ENCODE assay signal across 20 cellular contexts in the genomic region with DNA sequence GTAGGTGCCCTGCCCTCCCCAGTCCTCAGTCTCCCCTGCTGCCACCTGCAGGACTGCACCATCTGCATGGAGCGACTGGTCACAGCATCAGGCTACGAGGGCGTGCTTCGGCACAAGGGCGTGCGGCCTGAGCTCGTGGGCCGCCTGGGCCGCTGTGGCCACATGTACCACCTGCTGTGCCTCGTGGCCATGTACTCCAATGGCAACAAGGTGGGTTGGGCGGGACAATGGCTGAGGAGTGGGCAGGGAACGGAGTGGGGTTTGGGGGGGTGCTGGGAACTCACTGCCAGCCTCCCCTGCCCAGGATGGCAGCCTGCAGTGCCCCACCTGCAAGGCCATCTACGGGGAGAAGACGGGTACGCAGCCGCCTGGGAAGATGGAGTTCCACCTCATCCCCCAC. TPM values are rescaled to one million over a fixed set of nuclear protein-coding genes. Genes with fewer than 3 reads are reported as not detected.
A peak's percentile ranks its signal among the peaks of the same experiment; 100 is the strongest.
DNase-seq lines count a peak whose midpoint lies in the region; ATAC-seq, FAIRE-seq and TF ChIP-seq lines count a peak whose summit lies in the region.
"Had no signal": no experiment of that assay in that cellular context is flagged by ENCODE, and none has a peak within 500 bp of the region (broad histone marks: within the 10 kb centered on the region; RNA-seq: fewer than 3 reads in every experiment).

No MANE protein-coding gene starts in this region.

- BruUV-seq in HepG2 (replicated peaks; lab: Mats Ljungman, UMichigan): no TSS peak

- DNase-seq in HepG2 (ENCODE audit: low spot score) (no peak), right lobe of liver (no peak), osteoblast (ENCODE audit: insufficient read length, low spot score, missing footprints) (peak; percentile 64), RKO (ENCODE audit: low spot score) (no peak), GM23338 (ENCODE audit: low spot score) (no peak), stomach (no peak)
- DNase-seq: Calu3; CD4-positive, alpha-beta memory T cell; DMS79 treated with DMSO at 0.1 percent for 48 hours; HCEC 1CT had no signal

- H3K9me3 ChIP-seq in HepG2 (ENCODE audit: low read length): no peaks in the 10 kb centered on the region
- no peaks in the 10 kb centered on the region for H3K9me3 ChIP-seq in right lobe of liver
- H3K9me3 ChIP-seq in SU-DHL-6 (ENCODE audit: insufficient read depth, low read length): no peaks in the 10 kb centered on the region
- H3K9me3 ChIP-seq in osteoblast (ENCODE audit: low read depth, low read length): no peaks in the 10 kb centered on the region
- H3K9me3 ChIP-seq in stomach: no peaks in the 10 kb centered on the region
- H3K9me3 ChIP-seq: A549, BLaER1 had no signal

- no peaks in the 10 kb centered on the region for H3K79me2 ChIP-seq in HepG2 (ENCODE audit: insufficient read depth, low read length)
- peaks cover 16% of the 10 kb centered on the region; the same call in 1 of the 2 replicates for H3K79me2 ChIP-seq in SU-DHL-6 (ENCODE audit: insufficient read depth, low read length)
- no peaks in the 10 kb centered on the region for H3K79me2 ChIP-seq in osteoblast (ENCODE audit: insufficient read depth, low read length)
- H3K79me2 ChIP-seq in GM23338 (replicated peaks; ENCODE audit: insufficient read depth): no peaks in the 10 kb centered on the region

- H4K20me1 ChIP-seq in HepG2 (ENCODE audit: insufficient read depth, low read length): no peaks in the 10 kb centered on the region
- H4K20me1 ChIP-seq in SU-DHL-6 (ENCODE audit: low read depth, low read length): no peaks in the 10 kb centered on the region
- H4K20me1 ChIP-seq in osteoblast (ENCODE audit: insufficient read depth, low read length): no peaks in the 10 kb centered on the region
- no peaks in the 10 kb centered on the region for H4K20me1 ChIP-seq in GM23338 (replicated peaks; ENCODE audit: insufficient read depth)

- H2AFZ ChIP-seq in HepG2 (ENCODE audit: low read length) (no peak overlapping the region), SU-DHL-6 (ENCODE audit: low read depth, low read length, severe bottlenecking) (no peak overlapping the region), osteoblast (ENCODE audit: low read length) (no peak overlapping the region), GM23338 (no peak overlapping the region)

- no peaks in the 10 kb centered on the region for H3K36me3 ChIP-seq in HepG2 (replicated peaks in 1 of 2; ENCODE audit: control insufficient read depth in 1 of 2, insufficient read depth in 2 of 2, low read length in 2 of 2)
- H3K36me3 ChIP-seq in right lobe of liver: no peaks in the 10 kb centered on the region
- peaks cover 12% of the 10 kb centered on the region; the same call in 1 of the 2 replicates for H3K36me3 ChIP-seq in SU-DHL-6 (ENCODE audit: low read length)
- no peaks in the 10 kb centered on the region for H3K36me3 ChIP-seq in osteoblast (ENCODE audit: insufficient read depth, low read length)
- H3K36me3 ChIP-seq in GM23338 (ENCODE audit: insufficient read depth): no peaks in the 10 kb centered on the region
- no peaks in the 10 kb centered on the region for H3K36me3 ChIP-seq in stomach

- H3K9ac ChIP-seq in HepG2 (ENCODE audit: insufficient read depth, low read depth, low read length): no peak overlapping the region
- no peak overlapping the region for H3K9ac ChIP-seq in SU-DHL-6 (ENCODE audit: low read length)
- H3K9ac ChIP-seq: BLaER1 had no signal

- H3K4me1 Mint-ChIP-seq in GM23338: peaks cover 24% of the 10 kb centered on the region

- no peak overlapping the region for H3K27ac Mint-ChIP-seq in GM23338
- H3K27ac Mint-ChIP-seq: CD14-positive monocyte had no signal

- peaks cover 2% of the 10 kb centered on the region; the same call in 1 of the 3 replicates for H3K9me3 Mint-ChIP-seq in GM23338
- H3K9me3 Mint-ChIP-seq: CD14-positive monocyte had no signal

- TF ChIP-seq POLR2A in HepG2 (IDR thresholded peaks at IDR 0.05; ENCODE audit: insufficient read depth in 1 of 2, low read depth in 2 of 2, low read length in 2 of 2) (no peak), right lobe of liver (IDR thresholded peaks at IDR 0.05) (no peak), stomach (IDR thresholded peaks at IDR 0.05) (no peak)

- H3K27me3 ChIP-seq in HepG2 (ENCODE audit: control insufficient read depth in 1 of 2, insufficient read depth in 2 of 2, low read length in 2 of 2): peaks cover 1 to 6% of the 10 kb centered on the region in 2 experiments; a peak in 2 of 5 replicates
- no peaks in the 10 kb centered on the region for H3K27me3 ChIP-seq in right lobe of liver
- H3K27me3 ChIP-seq in SU-DHL-6 (ENCODE audit: low read length): no peaks in the 10 kb centered on the region
- H3K27me3 ChIP-seq in osteoblast (ENCODE audit: insufficient read depth, low read length): peaks cover 5% of the 10 kb centered on the region
- H3K27me3 ChIP-seq in GM23338 (ENCODE audit: insufficient read depth): no peaks in the 10 kb centered on the region
- H3K27me3 ChIP-seq in stomach: peaks cover 0 to 43% (median 0%) of the 10 kb centered on the region in 3 donors
- H3K27me3 ChIP-seq: BLaER1 had no signal

- no peak overlapping the region for H3K4me3 Mint-ChIP-seq in GM23338
- H3K4me3 Mint-ChIP-seq: CD14-positive monocyte had no signal

- no peak for FAIRE-seq in HepG2 (lab: Jason Lieb, UNC)
- FAIRE-seq: A549, G401.6, GM12891, GM19239, H54 had no signal

- H3K4me2 ChIP-seq in HepG2 (ENCODE audit: low read depth, low read length) (no peak overlapping the region), SU-DHL-6 (ENCODE audit: low read depth, low read length, poor library complexity, severe bottlenecking) (no peak overlapping the region), osteoblast (ENCODE audit: insufficient read depth, low read length) (no peak overlapping the region), GM23338 (no peak overlapping the region)
- H3K4me2 ChIP-seq: A549, BLaER1 had no signal

- no peak for TF ChIP-seq RAD21 in HepG2 (CRISPR knock-in tag; IDR thresholded peaks at IDR 0.05)

- H3K27ac ChIP-seq in HepG2 (ENCODE audit: extremely low read length, insufficient read depth, low read length): no peak overlapping the region
- H3K27ac ChIP-seq in right lobe of liver: no peak overlapping the region
- H3K27ac ChIP-seq in SU-DHL-6 (ENCODE audit: low read depth, low read length): peak overlapping the region; percentile 43; the same call in 1 of the 2 replicates
- H3K27ac ChIP-seq in osteoblast (ENCODE audit: low read depth, low read length): no peak overlapping the region
- no peak overlapping the region for H3K27ac ChIP-seq in GM23338 (ENCODE audit: low read depth)
- no peak overlapping the region for H3K27ac ChIP-seq in stomach
- H3K27ac ChIP-seq: 22Rv1, A549, BLaER1 had no signal

- 0% methylated on average over 2 of the region's 16 CpGs for WGBS in HepG2 (ENCODE audit: low lambda C conversion rate)
- WGBS in right lobe of liver (ENCODE audit: insufficient coverage, low coverage, low lambda C conversion rate, missing lambda C conversion rate): 100% methylated on average over 2 of the region's 16 CpGs
- 88 to 94% (median 93%) methylated on average over 9 to 16 of the region's 16 CpGs for WGBS in stomach, 5 donors

- H3K4me1 ChIP-seq in HepG2 (ENCODE audit: insufficient read depth, low read length) (peaks cover 14% of the 10 kb centered on the region), right lobe of liver (peaks cover 0 to 20% (median 5%) of the 10 kb centered on the region in 4 donors), osteoblast (ENCODE audit: insufficient read depth, low read length) (no peaks in the 10 kb centered on the region), GM23338 (ENCODE audit: insufficient read depth) (peaks cover 5% of the 10 kb centered on the region), stomach (peaks cover 0 to 24% (median 19%) of the 10 kb centered on the region in 4 donors)

- H3K27me3 Mint-ChIP-seq in GM23338 (ENCODE audit: insufficient read depth, low read depth, poor library complexity): peaks cover 23% of the 10 kb centered on the region
- H3K27me3 Mint-ChIP-seq: CD4-positive, alpha-beta memory T cell had no signal

- POLR2A ChIA-PET in HepG2 (lab: Yijun Ruan, JAX): no interaction called here

- TF ChIP-seq CTCF in HepG2 (CRISPR knock-in tag; IDR thresholded peaks at IDR 0.05) (no peak), right lobe of liver (IDR thresholded peaks at IDR 0.05) (no peak), SU-DHL-6 (IDR thresholded peaks at IDR 0.05; ENCODE audit: insufficient read depth, low read length, poor library complexity, severe bottlenecking) (no peak), osteoblast (IDR thresholded peaks at IDR 0.05; ENCODE audit: extremely low read depth, low read depth, low read length) (no peak), GM23338 (conservative IDR thresholded peaks at IDR 0.05; ENCODE audit: low read depth in 2 of 2) (peak in 1 of 2 experiments; percentile 35; a peak in 2 of 4 replicates), stomach (IDR thresholded peaks at IDR 0.05) (no peak)

- peaks cover 96% of the 10 kb centered on the region for H3F3A ChIP-seq in SU-DHL-6 (ENCODE audit: insufficient read depth)
- no peaks in the 10 kb centered on the region for H3F3A ChIP-seq in GM23338 (replicated peaks; ENCODE audit: low read depth)

- ATAC-seq in HepG2: no peak
- ATAC-seq in right lobe of liver: no peak
- no peak for ATAC-seq in GM23338
- ATAC-seq: A549 had no signal

- intact Hi-C loops in HepG2 (cut with micrococcal nuclease; ENCODE audit: unreplicated experiment) (no loop called here), right lobe of liver (cut with DNase I) (loop anchor here (5.0 kb wide), 2 partner anchors 42 to 47 kb away; no protein-coding TSS in a partner anchor), stomach (cut with DNase I; ENCODE audit: low total_unique reads) (loop anchor here (5.0 kb wide), 1 partner anchor 47 kb away; no protein-coding TSS in a partner anchor)

- no peak for TF ChIP-seq EP300 in HepG2 (IDR thresholded peaks at IDR 0.05; ENCODE audit: low read depth in 2 of 2, low read length in 2 of 2)
- no peak for TF ChIP-seq EP300 in HepG2 (CRISPR knock-in tag; IDR thresholded peaks at IDR 0.05; ENCODE audit: borderline replicate concordance)
- no peak for TF ChIP-seq EP300 in stomach (IDR thresholded peaks at IDR 0.05)

- H3K4me3 ChIP-seq in HepG2 (replicated peaks in 1 of 3; ENCODE audit: insufficient read depth in 1 of 3, low read depth in 2 of 3, low read length in 3 of 3) (no peak overlapping the region), right lobe of liver (no peak overlapping the region), SU-DHL-6 (ENCODE audit: insufficient read depth, low read length, poor library complexity, severe bottlenecking) (no peak overlapping the region), osteoblast (ENCODE audit: insufficient read depth, low read length) (no peak overlapping the region), GM23338 (no peak overlapping the region), stomach (no peak overlapping the region)
- H3K4me3 ChIP-seq: A549, BLaER1 had no signal

- in situ Hi-C loops in HepG2 (cut with HindIII; ENCODE audit: extremely low pct_ligation_motif_present, low pct_unique_long_range_greater_than_20kb): loop anchor here (5.0 kb wide), 1 partner anchor 47 kb away; no protein-coding TSS in a partner anchor

- CTCF ChIA-PET in HepG2 (lab: Yijun Ruan, JAX; ENCODE audit: low intra/inter-chr PET ratio, low total read pairs): interaction anchor here (1.2 kb wide), 1 partner anchor 45 kb away, joined by 3 read pairs; no protein-coding TSS in a partner anchor

- H3K36me3 Mint-ChIP-seq in GM23338 (ENCODE audit: low read depth): peaks cover 3% of the 10 kb centered on the region
- H3K36me3 Mint-ChIP-seq: CD14-positive monocyte had no signal

- H3K9me2 ChIP-seq in SU-DHL-6 (replicated peaks; ENCODE audit: insufficient read depth, low read length): no peaks in the 10 kb centered on the region
- no peaks in the 10 kb centered on the region for H3K9me2 ChIP-seq in GM23338 (ENCODE audit: insufficient read depth)

RNA-seq across cellular contexts. Expression of a gene that starts 38.2 kb away (rescaled TPM):
- not detected in 2 replicates for total RNA-seq in HepG2 (2016; rRNA removed; fragmentation: Illumina TruSeq; extraction: Trizol)
- not detected in 2 replicates for total RNA-seq in HepG2 (2016; cell fraction: cytosol; rRNA removed; fragmentation: Illumina TruSeq; extraction: Trizol; ENCODE audit: low read depth)
- not detected in 2 replicates for total RNA-seq in HepG2 (2016; cell fraction: insoluble cytoplasmic fraction; rRNA removed; fragmentation: Illumina TruSeq; extraction: Trizol)
- total RNA-seq in HepG2 (2016; cell fraction: membrane; rRNA removed; fragmentation: Illumina TruSeq; extraction: Trizol): not detected in 2 replicates
- not detected in 2 replicates for total RNA-seq in HepG2 (2016; cell fraction: nucleus; rRNA removed; fragmentation: Illumina TruSeq; extraction: Trizol)
- polyA plus RNA-seq in HepG2 (2011; rRNA removed): not detected in 2 replicates
- polyA plus RNA-seq in HepG2 (2011; cell fraction: cytosol; rRNA removed): not detected in 2 replicates
- not detected in 2 replicates for polyA plus RNA-seq in HepG2 (2011; cell fraction: nucleus; rRNA removed)
- polyA plus RNA-seq in HepG2 (2012): not detected in 2 replicates
- not detected in 2 replicates for polyA plus RNA-seq in HepG2 (2016; cell fraction: cytosol; fragmentation: Illumina TruSeq; extraction: Trizol; ENCODE audit: low read depth)
- polyA plus RNA-seq in HepG2 (2016; cell fraction: insoluble cytoplasmic fraction; fragmentation: Illumina TruSeq; extraction: Trizol; ENCODE audit: low read depth): not detected in 2 replicates
- not detected in 2 replicates for polyA plus RNA-seq in HepG2 (2016; cell fraction: membrane; fragmentation: Illumina TruSeq; extraction: Trizol; ENCODE audit: low read depth)
- polyA plus RNA-seq in HepG2 (2016; cell fraction: nucleus; fragmentation: Illumina TruSeq; extraction: Trizol; ENCODE audit: insufficient read depth, low read depth): not detected in 2 replicates
- not detected in 2 replicates for polyA minus RNA-seq in HepG2 (2011; rRNA and poly(A)+ RNA removed; ENCODE audit: low replicate concordance)
- not detected in 2 replicates for polyA minus RNA-seq in HepG2 (2011; cell fraction: cytosol; rRNA and poly(A)+ RNA removed)
- not detected in 2 replicates for polyA minus RNA-seq in HepG2 (2011; cell fraction: nucleus; rRNA and poly(A)+ RNA removed)
- total RNA-seq in right lobe of liver: 10 to 100 TPM in 5 of 6 experiments, 1 to 10 TPM in 1; 1.4 to 51.2 (median 20.0) TPM
- total RNA-seq in osteoblast: under 0.01 TPM in 2 replicates
- total RNA-seq in GM23338 (2014; rRNA removed; shearing (Covaris generic)): 4.7 and 9.0 TPM in 2 replicates
- polyA plus RNA-seq in GM23338 (2016; fragmentation: Nextera tagmentation; extraction: Ambion mirVana): 1.6 and 1.8 TPM in 2 replicates
- 1 to 10 TPM in 4 of 5 donors, under 1 TPM in 1; 0.43 to 6.2 (median 2.7) TPM for total RNA-seq in stomach
- polyA plus RNA-seq in stomach: 1 to 10 TPM; 1.0 to 1.5 (median 1.1) TPM
- total RNA-seq: Calu3, HT-29 had no signal

RNA-seq across cellular contexts. Expression of a gene that starts 40.8 kb away (rescaled TPM):
- not detected in 2 replicates for total RNA-seq in HepG2 (2016; rRNA removed; fragmentation: Illumina TruSeq; extraction: Trizol)
- total RNA-seq in HepG2 (2016; cell fraction: cytosol; rRNA removed; fragmentation: Illumina TruSeq; extraction: Trizol; ENCODE audit: low read depth): 0.18 TPM in 1 of 2 replicates, not detected in the other
- not detected in 2 replicates for total RNA-seq in HepG2 (2016; cell fraction: insoluble cytoplasmic fraction; rRNA removed; fragmentation: Illumina TruSeq; extraction: Trizol)
- total RNA-seq in HepG2 (2016; cell fraction: membrane; rRNA removed; fragmentation: Illumina TruSeq; extraction: Trizol): not detected in 2 replicates
- not detected in 2 replicates for total RNA-seq in HepG2 (2016; cell fraction: nucleus; rRNA removed; fragmentation: Illumina TruSeq; extraction: Trizol)
- not detected in 2 replicates for polyA plus RNA-seq in HepG2 (2011; rRNA removed)
- not detected in 2 replicates for polyA plus RNA-seq in HepG2 (2011; cell fraction: cytosol; rRNA removed)
- polyA plus RNA-seq in HepG2 (2011; cell fraction: nucleus; rRNA removed): 0.07 and 0.31 TPM in 2 replicates
- polyA plus RNA-seq in HepG2 (2012): not detected in 2 replicates
- polyA plus RNA-seq in HepG2 (2016; cell fraction: cytosol; fragmentation: Illumina TruSeq; extraction: Trizol; ENCODE audit: low read depth): 0.12 TPM in 1 of 2 replicates, not detected in the other
- not detected in 2 replicates for polyA plus RNA-seq in HepG2 (2016; cell fraction: insoluble cytoplasmic fraction; fragmentation: Illumina TruSeq; extraction: Trizol; ENCODE audit: low read depth)
- not detected in 2 replicates for polyA plus RNA-seq in HepG2 (2016; cell fraction: membrane; fragmentation: Illumina TruSeq; extraction: Trizol; ENCODE audit: low read depth)
- polyA plus RNA-seq in HepG2 (2016; cell fraction: nucleus; fragmentation: Illumina TruSeq; extraction: Trizol; ENCODE audit: insufficient read depth, low read depth): 0.72 TPM in 1 of 2 replicates, not detected in the other
- polyA minus RNA-seq in HepG2 (2011; rRNA and poly(A)+ RNA removed; ENCODE audit: low replicate concordance): 0.30 TPM in 1 of 2 replicates, not detected in the other
- polyA minus RNA-seq in HepG2 (2011; cell fraction: cytosol; rRNA and poly(A)+ RNA removed): not detected in 2 replicates
- polyA minus RNA-seq in HepG2 (2011; cell fraction: nucleus; rRNA and poly(A)+ RNA removed): not detected in 2 replicates
- under 1 TPM in 4 of 6 experiments, not detected in 2; 0.10 to 0.24 (median 0.15) TPM for total RNA-seq in right lobe of liver
- not detected in 2 replicates for total RNA-seq in osteoblast
- total RNA-seq in GM23338 (2014; rRNA removed; shearing (Covaris generic)): 5.4 and 8.2 TPM in 2 replicates
- polyA plus RNA-seq in GM23338 (2016; fragmentation: Nextera tagmentation; extraction: Ambion mirVana): 2.6 and 2.7 TPM in 2 replicates
- 10 to 100 TPM in 3 of 5 donors, 1 to 10 TPM in 2; 8.8 to 62.0 (median 47.3) TPM for total RNA-seq in stomach
- polyA plus RNA-seq in stomach: 10 to 100 TPM in 2 of 3 donors, 1 to 10 TPM in 1; 3.0 to 28.9 (median 18.8) TPM
- polyA plus RNA-seq: CD14-positive monocyte had no signal

RNA-seq across cellular contexts. Expression of a gene that starts 54.8 kb away (rescaled TPM):
- total RNA-seq in HepG2 (2016; rRNA removed; fragmentation: Illumina TruSeq; extraction: Trizol): not detected in 2 replicates
- not detected in 2 replicates for total RNA-seq in HepG2 (2016; cell fraction: cytosol; rRNA removed; fragmentation: Illumina TruSeq; extraction: Trizol; ENCODE audit: low read depth)
- not detected in 2 replicates for total RNA-seq in HepG2 (2016; cell fraction: insoluble cytoplasmic fraction; rRNA removed; fragmentation: Illumina TruSeq; extraction: Trizol)
- total RNA-seq in HepG2 (2016; cell fraction: membrane; rRNA removed; fragmentation: Illumina TruSeq; extraction: Trizol): not detected in 2 replicates
- total RNA-seq in HepG2 (2016; cell fraction: nucleus; rRNA removed; fragmentation: Illumina TruSeq; extraction: Trizol): not detected in 2 replicates
- not detected in 2 replicates for polyA plus RNA-seq in HepG2 (2011; rRNA removed)
- polyA plus RNA-seq in HepG2 (2011; cell fraction: cytosol; rRNA removed): not detected in 2 replicates
- not detected in 2 replicates for polyA plus RNA-seq in HepG2 (2011; cell fraction: nucleus; rRNA removed)
- polyA plus RNA-seq in HepG2 (2012): not detected in 2 replicates
- polyA plus RNA-seq in HepG2 (2016; cell fraction: cytosol; fragmentation: Illumina TruSeq; extraction: Trizol; ENCODE audit: low read depth): not detected in 2 replicates
- not detected in 2 replicates for polyA plus RNA-seq in HepG2 (2016; cell fraction: insoluble cytoplasmic fraction; fragmentation: Illumina TruSeq; extraction: Trizol; ENCODE audit: low read depth)
- not detected in 2 replicates for polyA plus RNA-seq in HepG2 (2016; cell fraction: membrane; fragmentation: Illumina TruSeq; extraction: Trizol; ENCODE audit: low read depth)
- polyA plus RNA-seq in HepG2 (2016; cell fraction: nucleus; fragmentation: Illumina TruSeq; extraction: Trizol; ENCODE audit: insufficient read depth, low read depth): not detected in 2 replicates
- not detected in 2 replicates for polyA minus RNA-seq in HepG2 (2011; rRNA and poly(A)+ RNA removed; ENCODE audit: low replicate concordance)
- not detected in 2 replicates for polyA minus RNA-seq in HepG2 (2011; cell fraction: cytosol; rRNA and poly(A)+ RNA removed)
- polyA minus RNA-seq in HepG2 (2011; cell fraction: nucleus; rRNA and poly(A)+ RNA removed): not detected in 2 replicates
- total RNA-seq in right lobe of liver: under 1 TPM in 1 of 6 experiments, not detected in 5; 0.15 TPM
- not detected in 2 replicates for total RNA-seq in osteoblast
- 0.59 TPM in 1 of 2 replicates, not detected in the other for total RNA-seq in GM23338 (2014; rRNA removed; shearing (Covaris generic))
- 0.50 and 0.54 TPM in 2 replicates for polyA plus RNA-seq in GM23338 (2016; fragmentation: Nextera tagmentation; extraction: Ambion mirVana)
- total RNA-seq in stomach: 1 to 10 TPM in 1 of 5 donors, not detected in 4; 5.7 TPM
- 1 to 10 TPM in 1 of 3 donors, under 1 TPM in 2; 0.44 to 2.6 (median 0.70) TPM for polyA plus RNA-seq in stomach
- total RNA-seq: CD4-positive, alpha-beta memory T cell had no signal
